ENCODE assay signal across 1 cellular context in genomic region chr13:34941835-34942731, GRCh38.
TF ChIP-seq lines count a peak whose summit lies in the region.

Gene NBEA (plus strand): TSS chr13:34942270. CDS start chr13:34942821, 551 bp downstream.

TF ChIP-seq in GM23338, 12 proteins besides CTCF, POLR2A, EP300 and RAD21 (continued from another document):
- TF ChIP-seq ETS1 (IDR thresholded peaks at IDR 0.05), result no peak
- TF ChIP-seq, protein P1, sequence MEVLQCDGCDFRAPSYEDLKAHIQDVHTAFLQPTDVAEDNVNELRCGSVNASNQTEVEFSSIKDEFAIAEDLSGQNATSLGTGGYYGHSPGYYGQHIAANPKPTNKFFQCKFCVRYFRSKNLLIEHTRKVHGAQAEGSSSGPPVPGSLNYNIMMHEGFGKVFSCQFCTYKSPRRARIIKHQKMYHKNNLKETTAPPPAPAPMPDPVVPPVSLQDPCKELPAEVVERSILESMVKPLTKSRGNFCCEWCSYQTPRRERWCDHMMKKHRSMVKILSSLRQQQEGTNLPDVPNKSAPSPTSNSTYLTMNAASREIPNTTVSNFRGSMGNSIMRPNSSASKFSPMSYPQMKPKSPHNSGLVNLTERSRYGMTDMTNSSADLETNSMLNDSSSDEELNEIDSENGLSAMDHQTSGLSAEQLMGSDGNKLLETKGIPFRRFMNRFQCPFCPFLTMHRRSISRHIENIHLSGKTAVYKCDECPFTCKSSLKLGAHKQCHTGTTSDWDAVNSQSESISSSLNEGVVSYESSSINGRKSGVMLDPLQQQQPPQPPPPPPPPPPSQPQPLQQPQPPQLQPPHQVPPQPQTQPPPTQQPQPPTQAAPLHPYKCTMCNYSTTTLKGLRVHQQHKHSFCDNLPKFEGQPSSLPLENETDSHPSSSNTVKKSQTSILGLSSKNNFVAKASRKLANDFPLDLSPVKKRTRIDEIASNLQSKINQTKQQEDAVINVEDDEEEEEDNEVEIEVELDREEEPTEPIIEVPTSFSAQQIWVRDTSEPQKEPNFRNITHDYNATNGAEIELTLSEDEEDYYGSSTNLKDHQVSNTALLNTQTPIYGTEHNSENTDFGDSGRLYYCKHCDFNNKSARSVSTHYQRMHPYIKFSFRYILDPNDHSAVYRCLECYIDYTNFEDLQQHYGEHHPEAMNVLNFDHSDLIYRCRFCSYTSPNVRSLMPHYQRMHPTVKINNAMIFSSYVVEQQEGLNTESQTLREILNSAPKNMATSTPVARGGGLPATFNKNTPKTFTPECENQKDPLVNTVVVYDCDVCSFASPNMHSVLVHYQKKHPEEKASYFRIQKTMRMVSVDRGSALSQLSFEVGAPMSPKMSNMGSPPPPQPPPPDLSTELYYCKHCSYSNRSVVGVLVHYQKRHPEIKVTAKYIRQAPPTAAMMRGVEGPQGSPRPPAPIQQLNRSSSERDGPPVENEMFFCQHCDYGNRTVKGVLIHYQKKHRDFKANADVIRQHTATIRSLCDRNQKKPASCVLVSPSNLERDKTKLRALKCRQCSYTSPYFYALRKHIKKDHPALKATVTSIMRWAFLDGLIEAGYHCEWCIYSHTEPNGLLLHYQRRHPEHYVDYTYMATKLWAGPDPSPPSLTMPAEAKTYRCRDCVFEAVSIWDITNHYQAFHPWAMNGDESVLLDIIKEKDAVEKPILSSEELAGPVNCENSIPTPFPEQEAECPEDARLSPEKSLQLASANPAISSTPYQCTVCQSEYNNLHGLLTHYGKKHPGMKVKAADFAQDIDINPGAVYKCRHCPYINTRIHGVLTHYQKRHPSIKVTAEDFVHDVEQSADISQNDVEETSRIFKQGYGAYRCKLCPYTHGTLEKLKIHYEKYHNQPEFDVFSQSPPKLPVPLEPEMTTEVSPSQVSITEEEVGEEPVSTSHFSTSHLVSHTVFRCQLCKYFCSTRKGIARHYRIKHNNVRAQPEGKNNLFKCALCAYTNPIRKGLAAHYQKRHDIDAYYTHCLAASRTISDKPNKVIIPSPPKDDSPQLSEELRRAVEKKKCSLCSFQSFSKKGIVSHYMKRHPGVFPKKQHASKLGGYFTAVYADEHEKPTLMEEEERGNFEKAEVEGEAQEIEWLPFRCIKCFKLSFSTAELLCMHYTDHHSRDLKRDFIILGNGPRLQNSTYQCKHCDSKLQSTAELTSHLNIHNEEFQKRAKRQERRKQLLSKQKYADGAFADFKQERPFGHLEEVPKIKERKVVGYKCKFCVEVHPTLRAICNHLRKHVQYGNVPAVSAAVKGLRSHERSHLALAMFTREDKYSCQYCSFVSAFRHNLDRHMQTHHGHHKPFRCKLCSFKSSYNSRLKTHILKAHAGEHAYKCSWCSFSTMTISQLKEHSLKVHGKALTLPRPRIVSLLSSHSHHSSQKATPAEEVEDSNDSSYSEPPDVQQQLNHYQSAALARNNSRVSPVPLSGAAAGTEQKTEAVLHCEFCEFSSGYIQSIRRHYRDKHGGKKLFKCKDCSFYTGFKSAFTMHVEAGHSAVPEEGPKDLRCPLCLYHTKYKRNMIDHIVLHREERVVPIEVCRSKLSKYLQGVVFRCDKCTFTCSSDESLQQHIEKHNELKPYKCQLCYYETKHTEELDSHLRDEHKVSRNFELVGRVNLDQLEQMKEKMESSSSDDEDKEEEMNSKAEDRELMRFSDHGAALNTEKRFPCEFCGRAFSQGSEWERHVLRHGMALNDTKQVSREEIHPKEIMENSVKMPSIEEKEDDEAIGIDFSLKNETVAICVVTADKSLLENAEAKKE (CRISPR knock-in tag; IDR thresholded peaks at IDR 0.05), result no peak
- no peak for TF ChIP-seq ZNF331 (CRISPR knock-in tag; IDR thresholded peaks at IDR 0.05; ENCODE audit: low read depth)
- TF ChIP-seq POLR2AphosphoS5 (IDR thresholded peaks at IDR 0.05; ENCODE audit: low read depth), result peak; percentile 81
